ENCODE assay signal across 8 cellular contexts in genomic region chr6:157379656-157380457, GRCh38. TPM values are rescaled to one million over a fixed set of nuclear protein-coding genes. Genes with fewer than 3 reads are reported as not detected.
A peak's percentile ranks its signal among the peaks of the same experiment; 100 is the strongest.
DNase-seq lines count a peak whose midpoint lies in the region; ATAC-seq and TF ChIP-seq lines count a peak whose summit lies in the region.

No MANE protein-coding gene starts in this region.

- H3K9me3 ChIP-seq in left lung: no peaks in the 10 kb centered on the region

- H3K36me3 ChIP-seq in left lung: no peaks in the 10 kb centered on the region

- peak overlapping the region in 6 of 7 donors; percentile 33 to 87 (median 82) for H3K27ac Mint-ChIP-seq in CD14-positive monocyte
- peak overlapping the region; percentile 79 for H3K27ac Mint-ChIP-seq in activated CD4-positive, alpha-beta T cell treated with anti-CD3 and anti-CD28 coated beads, Interleukin-2, amount 10 ng/mL, durations not matched to agents 7 days and 5 days

- peak; percentile 61 for ATAC-seq in GM19397 (IDR thresholded peaks at IDR 0.05; ENCODE audit: unreplicated experiment)
- peak; percentile 49 for ATAC-seq in HG03558 (IDR thresholded peaks at IDR 0.05; ENCODE audit: extremely low read depth, unreplicated experiment)
- ATAC-seq in left lung: peak; percentile 93

- H3K36me3 Mint-ChIP-seq in CD14-positive monocyte: peaks cover 0 to 4% of the 10 kb centered on the region in 2 donors
- H3K36me3 Mint-ChIP-seq in activated CD4-positive, alpha-beta T cell treated with anti-CD3 and anti-CD28 coated beads, Interleukin-2, amount 10 ng/mL, durations not matched to agents 7 days and 5 days (ENCODE audit: low read depth): peaks cover 6% of the 10 kb centered on the region

- POLR2A ChIA-PET in activated CD4-positive, alpha-beta T cell treated with anti-CD3 and anti-CD28 coated beads, Interleukin-2, amount 10 ng/mL, durations not matched to agents 7 days and 5 days (lab: Charles Lee): interaction anchor here (0.6 to 0.8 kb wide), 2 partner anchors 16 to 57 kb away, joined by 3 read pairs; partner anchors contain the start of gene TMEM242

- TF ChIP-seq CTCF in CD14-positive monocyte (IDR thresholded peaks at IDR 0.05) (no peak), left lung (IDR thresholded peaks at IDR 0.05) (no peak)

- CTCF ChIA-PET in activated CD4-positive, alpha-beta T cell treated with anti-CD3 and anti-CD28 coated beads, Interleukin-2, amount 10 ng/mL, durations not matched to agents 7 days and 5 days (lab: Charles Lee): interaction anchor here (0.8 to 3.7 kb wide), 4 partner anchors 10 to 379 kb away, joined by 3 to 15 read pairs (median 4); no protein-coding TSS in a partner anchor

- DNase-seq in CD14-positive monocyte (ENCODE audit: low spot score): peak; percentile 87
- peak; percentile 99 for DNase-seq in NCI-H69 (lab: John Stamatoyannopoulos, UW)
- DNase-seq in activated CD4-positive, alpha-beta T cell treated with anti-CD3 and anti-CD28 coated beads, Interleukin-2, amount 10 ng/mL, durations not matched to agents 7 days and 5 days: peak; percentile 93
- DNase-seq in dedifferentiated amniotic fluid mesenchymal stem cell (ENCODE audit: extremely low spot score): peak; percentile 91
- DNase-seq in left lung: peak; percentile 92 to 94
- DNase-seq in stimulated activated CD4-positive, alpha-beta T cell treated with anti-CD3 and anti-CD28 coated beads, Interleukin-2, amount 100 ng/mL, for 24 hours: peak; percentile 88

- peak overlapping the region; percentile 81 to 89 for H3K4me3 Mint-ChIP-seq in CD14-positive monocyte
- H3K4me3 Mint-ChIP-seq in activated CD4-positive, alpha-beta T cell treated with anti-CD3 and anti-CD28 coated beads, Interleukin-2, amount 10 ng/mL, durations not matched to agents 7 days and 5 days: peak overlapping the region; percentile 76

- H3K4me3 ChIP-seq in left lung: peak overlapping the region; percentile 70 to 96

- H3K27me3 ChIP-seq in left lung: no peaks in the 10 kb centered on the region

- H3K27me3 Mint-ChIP-seq in CD14-positive monocyte (ENCODE audit: low read depth in 3 of 3): peaks cover 3 to 12% (median 5%) of the 10 kb centered on the region in 3 donors
- H3K27me3 Mint-ChIP-seq in activated CD4-positive, alpha-beta T cell treated with anti-CD3 and anti-CD28 coated beads, Interleukin-2, amount 10 ng/mL, durations not matched to agents 7 days and 5 days: peaks cover 14% of the 10 kb centered on the region

- peaks cover 11 to 20% of the 10 kb centered on the region in 2 donors for H3K4me1 ChIP-seq in left lung

- H3K9me3 Mint-ChIP-seq in CD14-positive monocyte: peaks cover 0 to 2% (median 0%) of the 10 kb centered on the region in 7 donors
- H3K9me3 Mint-ChIP-seq in activated CD4-positive, alpha-beta T cell treated with anti-CD3 and anti-CD28 coated beads, Interleukin-2, amount 10 ng/mL, durations not matched to agents 7 days and 5 days: no peaks in the 10 kb centered on the region

- intact Hi-C loops in CD14-positive monocyte (cut with micrococcal nuclease) (loop anchor here (2.0 to 5.0 kb wide), 2 partner anchors 58 to 63 kb away; partner anchors contain the start of gene TMEM242 (in 1 of the 2)), left lung (cut with DNase I) (no loop called here)

- peak overlapping the region; percentile 91 to 92 for H3K27ac ChIP-seq in left lung

- H3K4me1 Mint-ChIP-seq in CD14-positive monocyte: peaks cover 30% of the 10 kb centered on the region
- peaks cover 26% of the 10 kb centered on the region for H3K4me1 Mint-ChIP-seq in activated CD4-positive, alpha-beta T cell treated with anti-CD3 and anti-CD28 coated beads, Interleukin-2, amount 10 ng/mL, durations not matched to agents 7 days and 5 days

RNA-seq across cellular contexts. Expression of gene ZDHHC14, which starts 1.1 kb away (rescaled TPM):
- under 1 TPM; 0.30 to 0.93 TPM for polyA plus RNA-seq in CD14-positive monocyte
- 1 to 10 TPM; 7.8 to 9.8 TPM for total RNA-seq in activated CD4-positive, alpha-beta T cell treated with anti-CD3 and anti-CD28 coated beads, Interleukin-2, amount 10 ng/mL, durations not matched to agents 7 days and 5 days
- 1 to 10 TPM; 8.2 to 9.6 TPM for total RNA-seq in left lung

RNA-seq across cellular contexts. Expression of gene TMEM242, which starts 56.5 kb away (rescaled TPM):
- 1 to 10 TPM; 8.3 to 9.8 TPM for polyA plus RNA-seq in CD14-positive monocyte
- 1 to 10 TPM; 7.9 to 9.0 TPM for total RNA-seq in activated CD4-positive, alpha-beta T cell treated with anti-CD3 and anti-CD28 coated beads, Interleukin-2, amount 10 ng/mL, durations not matched to agents 7 days and 5 days
- 10 to 100 TPM; 10.9 to 11.5 TPM for total RNA-seq in left lung

Comparison
In these comparisons a context has a peak if more than half of its experiments do, and no peak if none do; other contexts are left out.
1. Peak in every context shown above with its lines: DNase-seq, ATAC-seq, H3K4me3 ChIP-seq and H3K27ac ChIP-seq.
2. intact Hi-C loops: an anchor here in CD14-positive monocyte (2.0 to 5.0 kb wide); none called in left lung.